ENCODE assay signal across 1 cellular context in genomic region chr19:41310031-41310831, GRCh38.
A peak's percentile ranks its signal among the peaks of the same experiment; 100 is the strongest.
TF ChIP-seq lines count a peak whose summit lies in the region.

Gene CCDC97, plus strand, starts transcription at chr19:41310172. Its CDS starts 139 bp downstream, at chr19:41310311.

TF ChIP-seq in K562, 482 proteins besides CTCF, POLR2A, EP300 and RAD21 (continued from another document and continues in another):
- peak; percentile 97 for TF ChIP-seq GABPB1 (CRISPR knock-in tag; IDR thresholded peaks at IDR 0.05)
- TF ChIP-seq CHD7 (IDR thresholded peaks at IDR 0.05; ENCODE audit: low read depth, low read length) = peak; percentile 38
- peak; percentile 96 for TF ChIP-seq RBBP5 (IDR thresholded peaks at IDR 0.05; ENCODE audit: borderline replicate concordance, insufficient read depth, low read length, poor library complexity, severe bottlenecking)
- TF ChIP-seq MLLT1 (IDR thresholded peaks at IDR 0.05) = peak; percentile 83 to 90
- no peak for TF ChIP-seq ZNF23 (CRISPR knock-in tag; IDR thresholded peaks at IDR 0.05)
- TF ChIP-seq TRIM25 (IDR thresholded peaks at IDR 0.05; ENCODE audit: borderline replicate concordance) = peak; percentile 89; the same call in 1 of the 2 replicates
- peak; percentile 65 for TF ChIP-seq FOSL1 (tag; conservative IDR thresholded peaks at IDR 0.05)
- TF ChIP-seq CBX3 (IDR thresholded peaks at IDR 0.05; ENCODE audit: borderline replicate concordance in 1 of 2, low read length in 2 of 2) = 0 out of 3 replicates have a peak, but pooled peaks of 1 of the 2 experiments have one; percentile 81
- peak; percentile 96 for TF ChIP-seq ZNF830 (CRISPR knock-in tag; IDR thresholded peaks at IDR 0.05)
- 0 out of 2 replicates have a peak, but pooled peaks have one; percentile 87 for TF ChIP-seq PHF21A (IDR thresholded peaks at IDR 0.05; ENCODE audit: borderline replicate concordance, low read depth)
- TF ChIP-seq MEF2D (tag; conservative IDR thresholded peaks at IDR 0.05; ENCODE audit: low read depth) = peak; percentile 44; the same call in 1 of the 2 replicates
- peak; percentile 39 to 100; a peak in 3 of 4 replicates for TF ChIP-seq TRIM24 (IDR thresholded peaks at IDR 0.05)
- no peak for TF ChIP-seq SREBF1 (IDR thresholded peaks at IDR 0.05; ENCODE audit: borderline replicate concordance, low read depth, low read length)
- TF ChIP-seq ATF1 (CRISPR knock-in tag; IDR thresholded peaks at IDR 0.05) = no peak
- peak; percentile 85 for TF ChIP-seq ATF1 (tag; IDR thresholded peaks at IDR 0.05)
- peak; percentile 85 for TF ChIP-seq USF1 (CRISPR knock-in tag; IDR thresholded peaks at IDR 0.05)
- TF ChIP-seq ARHGAP35 (IDR thresholded peaks at IDR 0.05; ENCODE audit: partially characterized antibody) = peak; percentile 79
- no peak for TF ChIP-seq RBM34 (IDR thresholded peaks at IDR 0.05; ENCODE audit: borderline replicate concordance, insufficient read depth, low read length)
- peak; percentile 60; the same call in 1 of the 2 replicates for TF ChIP-seq ZBED1 (IDR thresholded peaks at IDR 0.05)
- TF ChIP-seq SOX6 (IDR thresholded peaks at IDR 0.05) = peak; percentile 75
- peak; percentile 88 for TF ChIP-seq ARID4B (CRISPR knock-in tag; IDR thresholded peaks at IDR 0.05)
- TF ChIP-seq CREM (IDR thresholded peaks at IDR 0.05; ENCODE audit: low read depth) = peak; percentile 73
- peak; percentile 85; the same call in 1 of the 2 replicates for TF ChIP-seq DNMT1 (IDR thresholded peaks at IDR 0.05)
- TF ChIP-seq CREB5 (CRISPR knock-in tag; IDR thresholded peaks at IDR 0.05) = no peak
- TF ChIP-seq RBM22 (IDR thresholded peaks at IDR 0.05; ENCODE audit: low read depth, low read length, poor library complexity, severe bottlenecking) = peak; percentile 98
- TF ChIP-seq ZBTB26 (CRISPR knock-in tag; IDR thresholded peaks at IDR 0.05) = peak; percentile 81; the same call in 1 of the 2 replicates
- TF ChIP-seq NFATC3 (IDR thresholded peaks at IDR 0.05) = peak; percentile 70; the same call in 1 of the 2 replicates
- TF ChIP-seq ZNF75A (CRISPR knock-in tag; IDR thresholded peaks at IDR 0.05) = no peak
- peak; percentile 60 for TF ChIP-seq CEBPB (tag; IDR thresholded peaks at IDR 0.05)
- peak; percentile 72; the same call in 1 of the 2 replicates for TF ChIP-seq BCOR (IDR thresholded peaks at IDR 0.05)
